Comparison of ENCODE assay signal across 8 cellular contexts in the genomic region with DNA sequence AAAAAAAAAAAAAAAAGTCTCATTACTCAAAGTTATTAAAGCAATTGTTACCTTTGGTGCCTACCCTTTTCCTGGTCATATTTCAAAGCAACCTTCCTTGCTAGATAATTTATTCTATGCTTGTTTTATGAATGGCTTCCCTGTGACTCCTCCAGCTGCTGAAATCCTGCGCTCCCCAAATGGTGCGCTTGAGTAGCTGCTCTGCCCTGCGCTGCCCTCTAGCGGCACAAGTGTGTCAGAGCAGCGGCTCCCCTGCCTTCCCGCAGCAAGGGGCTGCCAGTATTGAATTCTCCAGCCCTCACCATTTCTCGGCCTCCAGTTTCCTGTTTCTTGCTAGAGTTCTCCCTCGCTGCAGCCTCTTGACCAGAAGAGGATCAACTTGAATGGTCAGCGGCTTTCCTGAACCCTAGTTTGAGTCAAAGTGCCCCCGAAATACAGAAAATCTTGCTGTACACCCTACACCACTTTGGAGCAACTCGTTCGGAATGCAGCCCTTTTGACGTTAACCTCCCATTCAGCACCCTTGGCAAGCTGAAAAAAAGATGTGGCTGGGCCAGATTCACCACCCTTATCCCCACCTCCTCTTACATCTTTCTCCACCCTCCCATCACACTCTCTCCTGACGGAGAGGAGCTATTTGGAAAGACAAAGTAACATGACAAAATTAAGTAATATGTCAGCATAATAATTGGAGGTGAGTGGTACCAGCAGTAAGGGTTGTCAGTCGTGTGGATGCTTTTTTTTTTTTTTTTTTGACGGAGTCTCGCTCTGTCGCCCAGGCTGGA.
DNase-seq lines count a peak whose midpoint lies in the region; ATAC-seq, FAIRE-seq and TF ChIP-seq lines count a peak whose summit lies in the region.

No MANE protein-coding gene starts in this region.

- no peaks in the 10 kb centered on the region for H3K9me3 Mint-ChIP-seq in WTC11

- no peaks in the 10 kb centered on the region for H3K36me3 Mint-ChIP-seq in WTC11

- ATAC-seq in GM18858 (IDR thresholded peaks at IDR 0.05; ENCODE audit: unreplicated experiment): peak; percentile 67
- peak; percentile 81 for ATAC-seq in HG03066 (IDR thresholded peaks at IDR 0.05; ENCODE audit: low read depth, unreplicated experiment)
- ATAC-seq in WTC11: peak; percentile 72

- DNase-seq in AG04449 (ENCODE audit: low read depth, low spot score) (no peak), NCI-H2196 (lab: John Stamatoyannopoulos, UW; ENCODE audit: unreplicated experiment) (peak; percentile 74), WTC11 (ENCODE audit: low spot score) (peak; percentile 86), T47D (ENCODE audit: low read depth in 1 of 2, low spot score in 1 of 2) (peak; percentile 56 to 88), kidney (peak; percentile 90)
- peak; percentile 80 to 84 for DNase-seq in stimulated activated CD4-positive, alpha-beta T cell treated with anti-CD3 and anti-CD28 coated beads, Interleukin-2, amount 100 ng/mL, for 24 hours

- H3K4me3 ChIP-seq in AG04449 (ENCODE audit: low read depth, low read length) (no peak overlapping the region), kidney (ENCODE audit: low read length in 2 of 2) (no peak overlapping the region)

- in situ Hi-C loops in T47D (cut with HindIII; ENCODE audit: low pct_unique_long_range_greater_than_20kb, low sequenced_read_pairs): no loop called here

- POLR2A ChIA-PET in AG04449 (lab: Yijun Ruan, JAX): interaction anchor here (1.0 kb wide), 1 partner anchor 68 kb away, joined by 3 read pairs; a partner anchor contains a TSS
- POLR2A ChIA-PET in WTC11 (lab: Charles Lee): interaction anchor here (0.7 kb wide), 1 partner anchor 69 kb away, joined by 4 read pairs; a partner anchor contains a TSS

- no peak overlapping the region for H3K4me3 Mint-ChIP-seq in WTC11

- intact Hi-C loops in kidney (cut with DNase I): loop anchor here (5.0 kb wide), 1 partner anchor 234 kb away; no protein-coding TSS in a partner anchor

- no peak overlapping the region for H3K9ac ChIP-seq in kidney (ENCODE audit: low read length in 2 of 2)

- no peak overlapping the region for H3K27ac Mint-ChIP-seq in WTC11

- no peak overlapping the region for H3K27ac ChIP-seq in kidney (ENCODE audit: low read depth in 2 of 2, low read length in 2 of 2)

- H3K27me3 Mint-ChIP-seq in WTC11 (ENCODE audit: low read depth): no peaks in the 10 kb centered on the region

- no peaks in the 10 kb centered on the region for H3K36me3 ChIP-seq in kidney (ENCODE audit: control insufficient read depth in 1 of 2, insufficient read depth in 2 of 2, low read length in 2 of 2)

- H3K4me1 ChIP-seq in kidney (ENCODE audit: control insufficient read depth in 1 of 2, insufficient read depth in 1 of 2, low read depth in 1 of 2, low read length in 2 of 2): peaks cover 0 to 2% of the 10 kb centered on the region in 2 donors

- CTCF ChIA-PET in AG04449 (lab: Yijun Ruan, JAX) (interaction anchor here (0.6 to 16.8 kb wide), 42 partner anchors 7 to 1081 kb away, joined by 3 to 432 read pairs (median 4); a partner anchor contains a TSS), WTC11 (lab: Charles Lee) (interaction anchor here (0.6 to 5.6 kb wide), 40 partner anchors 9 to 1051 kb away, joined by 3 to 107 read pairs (median 4); a partner anchor contains a TSS)

- no peak for FAIRE-seq in kidney (lab: Jason Lieb, UNC)

- H3K4me1 Mint-ChIP-seq in WTC11: peaks cover 43% of the 10 kb centered on the region

- TF ChIP-seq CTCF in AG04449 (IDR thresholded peaks at IDR 0.05; ENCODE audit: insufficient read depth, low read length, missing control alignments) (peak; percentile 98), WTC11 (IDR thresholded peaks at IDR 0.05) (peak; percentile 87), kidney (IDR thresholded peaks at IDR 0.05; ENCODE audit: borderline replicate concordance, extremely low read depth, insufficient read depth) (peak; percentile 98)

- no peaks in the 10 kb centered on the region for H3K9me3 ChIP-seq in kidney (ENCODE audit: control insufficient read depth in 1 of 2, low read length in 2 of 2)

TF ChIP-seq in WTC11, 78 proteins besides CTCF, POLR2A, EP300 and RAD21:
- TF ChIP-seq ZNF232 (CRISPR knock-in tag; IDR thresholded peaks at IDR 0.05): no peak
- 0 out of 2 replicates have a peak, but pooled peaks have one; percentile 30 for TF ChIP-seq GABPB1 (CRISPR knock-in tag; IDR thresholded peaks at IDR 0.05)
- TF ChIP-seq, protein P1, sequence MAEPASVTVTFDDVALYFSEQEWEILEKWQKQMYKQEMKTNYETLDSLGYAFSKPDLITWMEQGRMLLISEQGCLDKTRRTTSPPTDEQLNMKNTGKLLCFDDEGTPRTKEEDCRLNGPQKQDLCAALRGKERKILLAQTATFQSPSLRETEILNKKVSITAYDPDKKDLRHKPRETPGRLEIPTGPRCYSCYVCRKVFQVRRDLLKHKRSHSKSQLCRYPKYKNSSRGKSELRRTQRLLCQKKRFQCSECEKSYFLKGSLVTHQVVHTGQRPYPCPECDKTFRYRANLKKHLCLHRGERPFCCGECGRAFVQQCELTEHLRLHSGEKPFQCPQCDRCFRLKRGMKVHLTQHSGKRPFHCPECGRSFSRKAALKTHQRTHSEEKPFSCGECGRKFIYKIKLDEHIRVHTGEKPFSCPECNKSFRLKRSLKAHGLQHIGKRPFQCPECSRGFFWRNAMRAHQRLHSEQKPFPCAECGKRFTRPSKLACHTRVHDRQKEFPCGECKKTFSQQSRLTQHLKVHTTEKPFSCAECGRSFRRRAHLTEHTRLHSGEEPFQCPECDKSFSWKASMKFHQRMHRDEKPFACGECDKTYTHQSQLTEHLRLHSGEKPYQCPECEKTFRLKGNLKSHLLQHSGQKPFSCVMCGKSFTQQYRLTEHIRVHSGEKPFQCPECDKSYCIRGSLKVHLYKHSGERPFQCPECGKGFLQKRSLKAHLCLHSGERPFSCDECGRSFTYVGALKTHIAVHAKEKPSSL (CRISPR knock-in tag; conservative IDR thresholded peaks at IDR 0.05): no peak
